In the genomic region with DNA sequence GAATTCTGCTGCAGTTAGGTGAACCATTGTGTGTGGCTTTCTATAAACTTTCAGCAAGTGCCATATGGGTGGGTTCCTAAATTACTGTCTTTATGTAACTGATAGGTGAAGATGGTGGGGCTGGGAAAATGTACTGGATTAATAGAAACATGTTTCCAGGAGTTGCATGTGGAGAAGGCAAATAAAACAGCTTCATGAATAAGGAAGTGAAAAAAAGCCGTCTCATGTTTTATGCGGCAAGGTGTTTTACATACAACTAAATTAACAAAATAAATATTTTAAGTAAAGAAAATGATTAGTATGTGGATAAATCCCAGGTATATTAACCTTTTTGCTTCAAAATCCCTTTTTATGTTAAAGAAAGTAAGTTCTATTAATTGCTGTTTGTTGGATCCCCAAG, we compare ENCODE assay signal across 2 cellular contexts.
TF ChIP-seq lines count a peak whose summit lies in the region.

No MANE protein-coding gene starts in this region.

TF ChIP-seq in GM12878, 131 proteins besides CTCF, POLR2A, EP300 and RAD21 (continued from another document):
- TF ChIP-seq JUNB (IDR thresholded peaks at IDR 0.05) (no peak), SPI1 (IDR thresholded peaks at IDR 0.05; ENCODE audit: borderline replicate concordance, insufficient read depth, low read depth, low read length) (peak; percentile 72)
- TF ChIP-seq, protein P1, sequence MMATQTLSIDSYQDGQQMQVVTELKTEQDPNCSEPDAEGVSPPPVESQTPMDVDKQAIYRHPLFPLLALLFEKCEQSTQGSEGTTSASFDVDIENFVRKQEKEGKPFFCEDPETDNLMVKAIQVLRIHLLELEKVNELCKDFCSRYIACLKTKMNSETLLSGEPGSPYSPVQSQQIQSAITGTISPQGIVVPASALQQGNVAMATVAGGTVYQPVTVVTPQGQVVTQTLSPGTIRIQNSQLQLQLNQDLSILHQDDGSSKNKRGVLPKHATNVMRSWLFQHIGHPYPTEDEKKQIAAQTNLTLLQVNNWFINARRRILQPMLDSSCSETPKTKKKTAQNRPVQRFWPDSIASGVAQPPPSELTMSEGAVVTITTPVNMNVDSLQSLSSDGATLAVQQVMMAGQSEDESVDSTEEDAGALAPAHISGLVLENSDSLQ (IDR thresholded peaks at IDR 0.05): no peak
TF ChIP-seq in GM12878: peak in this region for 1.

TF ChIP-seq in GM23338, 12 proteins besides CTCF, POLR2A, EP300 and RAD21 (continued from another document):
- TF ChIP-seq EZH2 (IDR thresholded peaks at IDR 0.05; ENCODE audit: low read depth, unreplicated experiment) (no peak), CREB1 (CRISPR knock-in tag; IDR thresholded peaks at IDR 0.05; ENCODE audit: low read depth) (no peak), EZH2phosphoT487 (IDR thresholded peaks at IDR 0.05; ENCODE audit: unreplicated experiment) (no peak), ZNF331 (CRISPR knock-in tag; IDR thresholded peaks at IDR 0.05; ENCODE audit: low read depth) (no peak), POLR2AphosphoS5 (IDR thresholded peaks at IDR 0.05; ENCODE audit: low read depth) (no peak), STAT1 (IDR thresholded peaks at IDR 0.05; ENCODE audit: unreplicated experiment) (no peak), JUNB (IDR thresholded peaks at IDR 0.05; ENCODE audit: unreplicated experiment) (no peak)
- TF ChIP-seq, protein P2, sequence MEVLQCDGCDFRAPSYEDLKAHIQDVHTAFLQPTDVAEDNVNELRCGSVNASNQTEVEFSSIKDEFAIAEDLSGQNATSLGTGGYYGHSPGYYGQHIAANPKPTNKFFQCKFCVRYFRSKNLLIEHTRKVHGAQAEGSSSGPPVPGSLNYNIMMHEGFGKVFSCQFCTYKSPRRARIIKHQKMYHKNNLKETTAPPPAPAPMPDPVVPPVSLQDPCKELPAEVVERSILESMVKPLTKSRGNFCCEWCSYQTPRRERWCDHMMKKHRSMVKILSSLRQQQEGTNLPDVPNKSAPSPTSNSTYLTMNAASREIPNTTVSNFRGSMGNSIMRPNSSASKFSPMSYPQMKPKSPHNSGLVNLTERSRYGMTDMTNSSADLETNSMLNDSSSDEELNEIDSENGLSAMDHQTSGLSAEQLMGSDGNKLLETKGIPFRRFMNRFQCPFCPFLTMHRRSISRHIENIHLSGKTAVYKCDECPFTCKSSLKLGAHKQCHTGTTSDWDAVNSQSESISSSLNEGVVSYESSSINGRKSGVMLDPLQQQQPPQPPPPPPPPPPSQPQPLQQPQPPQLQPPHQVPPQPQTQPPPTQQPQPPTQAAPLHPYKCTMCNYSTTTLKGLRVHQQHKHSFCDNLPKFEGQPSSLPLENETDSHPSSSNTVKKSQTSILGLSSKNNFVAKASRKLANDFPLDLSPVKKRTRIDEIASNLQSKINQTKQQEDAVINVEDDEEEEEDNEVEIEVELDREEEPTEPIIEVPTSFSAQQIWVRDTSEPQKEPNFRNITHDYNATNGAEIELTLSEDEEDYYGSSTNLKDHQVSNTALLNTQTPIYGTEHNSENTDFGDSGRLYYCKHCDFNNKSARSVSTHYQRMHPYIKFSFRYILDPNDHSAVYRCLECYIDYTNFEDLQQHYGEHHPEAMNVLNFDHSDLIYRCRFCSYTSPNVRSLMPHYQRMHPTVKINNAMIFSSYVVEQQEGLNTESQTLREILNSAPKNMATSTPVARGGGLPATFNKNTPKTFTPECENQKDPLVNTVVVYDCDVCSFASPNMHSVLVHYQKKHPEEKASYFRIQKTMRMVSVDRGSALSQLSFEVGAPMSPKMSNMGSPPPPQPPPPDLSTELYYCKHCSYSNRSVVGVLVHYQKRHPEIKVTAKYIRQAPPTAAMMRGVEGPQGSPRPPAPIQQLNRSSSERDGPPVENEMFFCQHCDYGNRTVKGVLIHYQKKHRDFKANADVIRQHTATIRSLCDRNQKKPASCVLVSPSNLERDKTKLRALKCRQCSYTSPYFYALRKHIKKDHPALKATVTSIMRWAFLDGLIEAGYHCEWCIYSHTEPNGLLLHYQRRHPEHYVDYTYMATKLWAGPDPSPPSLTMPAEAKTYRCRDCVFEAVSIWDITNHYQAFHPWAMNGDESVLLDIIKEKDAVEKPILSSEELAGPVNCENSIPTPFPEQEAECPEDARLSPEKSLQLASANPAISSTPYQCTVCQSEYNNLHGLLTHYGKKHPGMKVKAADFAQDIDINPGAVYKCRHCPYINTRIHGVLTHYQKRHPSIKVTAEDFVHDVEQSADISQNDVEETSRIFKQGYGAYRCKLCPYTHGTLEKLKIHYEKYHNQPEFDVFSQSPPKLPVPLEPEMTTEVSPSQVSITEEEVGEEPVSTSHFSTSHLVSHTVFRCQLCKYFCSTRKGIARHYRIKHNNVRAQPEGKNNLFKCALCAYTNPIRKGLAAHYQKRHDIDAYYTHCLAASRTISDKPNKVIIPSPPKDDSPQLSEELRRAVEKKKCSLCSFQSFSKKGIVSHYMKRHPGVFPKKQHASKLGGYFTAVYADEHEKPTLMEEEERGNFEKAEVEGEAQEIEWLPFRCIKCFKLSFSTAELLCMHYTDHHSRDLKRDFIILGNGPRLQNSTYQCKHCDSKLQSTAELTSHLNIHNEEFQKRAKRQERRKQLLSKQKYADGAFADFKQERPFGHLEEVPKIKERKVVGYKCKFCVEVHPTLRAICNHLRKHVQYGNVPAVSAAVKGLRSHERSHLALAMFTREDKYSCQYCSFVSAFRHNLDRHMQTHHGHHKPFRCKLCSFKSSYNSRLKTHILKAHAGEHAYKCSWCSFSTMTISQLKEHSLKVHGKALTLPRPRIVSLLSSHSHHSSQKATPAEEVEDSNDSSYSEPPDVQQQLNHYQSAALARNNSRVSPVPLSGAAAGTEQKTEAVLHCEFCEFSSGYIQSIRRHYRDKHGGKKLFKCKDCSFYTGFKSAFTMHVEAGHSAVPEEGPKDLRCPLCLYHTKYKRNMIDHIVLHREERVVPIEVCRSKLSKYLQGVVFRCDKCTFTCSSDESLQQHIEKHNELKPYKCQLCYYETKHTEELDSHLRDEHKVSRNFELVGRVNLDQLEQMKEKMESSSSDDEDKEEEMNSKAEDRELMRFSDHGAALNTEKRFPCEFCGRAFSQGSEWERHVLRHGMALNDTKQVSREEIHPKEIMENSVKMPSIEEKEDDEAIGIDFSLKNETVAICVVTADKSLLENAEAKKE (CRISPR knock-in tag; IDR thresholded peaks at IDR 0.05): no peak
- TF ChIP-seq, protein P3, sequence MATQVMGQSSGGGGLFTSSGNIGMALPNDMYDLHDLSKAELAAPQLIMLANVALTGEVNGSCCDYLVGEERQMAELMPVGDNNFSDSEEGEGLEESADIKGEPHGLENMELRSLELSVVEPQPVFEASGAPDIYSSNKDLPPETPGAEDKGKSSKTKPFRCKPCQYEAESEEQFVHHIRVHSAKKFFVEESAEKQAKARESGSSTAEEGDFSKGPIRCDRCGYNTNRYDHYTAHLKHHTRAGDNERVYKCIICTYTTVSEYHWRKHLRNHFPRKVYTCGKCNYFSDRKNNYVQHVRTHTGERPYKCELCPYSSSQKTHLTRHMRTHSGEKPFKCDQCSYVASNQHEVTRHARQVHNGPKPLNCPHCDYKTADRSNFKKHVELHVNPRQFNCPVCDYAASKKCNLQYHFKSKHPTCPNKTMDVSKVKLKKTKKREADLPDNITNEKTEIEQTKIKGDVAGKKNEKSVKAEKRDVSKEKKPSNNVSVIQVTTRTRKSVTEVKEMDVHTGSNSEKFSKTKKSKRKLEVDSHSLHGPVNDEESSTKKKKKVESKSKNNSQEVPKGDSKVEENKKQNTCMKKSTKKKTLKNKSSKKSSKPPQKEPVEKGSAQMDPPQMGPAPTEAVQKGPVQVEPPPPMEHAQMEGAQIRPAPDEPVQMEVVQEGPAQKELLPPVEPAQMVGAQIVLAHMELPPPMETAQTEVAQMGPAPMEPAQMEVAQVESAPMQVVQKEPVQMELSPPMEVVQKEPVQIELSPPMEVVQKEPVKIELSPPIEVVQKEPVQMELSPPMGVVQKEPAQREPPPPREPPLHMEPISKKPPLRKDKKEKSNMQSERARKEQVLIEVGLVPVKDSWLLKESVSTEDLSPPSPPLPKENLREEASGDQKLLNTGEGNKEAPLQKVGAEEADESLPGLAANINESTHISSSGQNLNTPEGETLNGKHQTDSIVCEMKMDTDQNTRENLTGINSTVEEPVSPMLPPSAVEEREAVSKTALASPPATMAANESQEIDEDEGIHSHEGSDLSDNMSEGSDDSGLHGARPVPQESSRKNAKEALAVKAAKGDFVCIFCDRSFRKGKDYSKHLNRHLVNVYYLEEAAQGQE (IDR thresholded peaks at IDR 0.05; ENCODE audit: unreplicated experiment): no peak
